ENCODE assay signal across 8 cellular contexts in genomic region chr10:27152687-27153086, GRCh38. TPM values are rescaled to one million over a fixed set of nuclear protein-coding genes. Genes with fewer than 3 reads are reported as not detected.
DNase-seq lines count a peak whose midpoint lies in the region; ATAC-seq, FAIRE-seq and TF ChIP-seq lines count a peak whose summit lies in the region.

No MANE protein-coding gene starts in this region.

- peaks cover 90% of the 10 kb centered on the region for H3K79me2 ChIP-seq in SU-DHL-6 (ENCODE audit: insufficient read depth, low read length)

- no peak for TF ChIP-seq EP300 in sigmoid colon (IDR thresholded peaks at IDR 0.05)

- no peaks in the 10 kb centered on the region for H3K9me2 ChIP-seq in SU-DHL-6 (replicated peaks; ENCODE audit: insufficient read depth, low read length)

- no peak overlapping the region for H2AFZ ChIP-seq in SU-DHL-6 (ENCODE audit: low read depth, low read length, severe bottlenecking)

- H4K20me1 ChIP-seq in SU-DHL-6 (ENCODE audit: low read depth, low read length), result peaks cover 38% of the 10 kb centered on the region

- H3K4me2 ChIP-seq in SU-DHL-6 (ENCODE audit: low read depth, low read length, poor library complexity, severe bottlenecking), result peak overlapping the region; percentile 92

- no peak for TF ChIP-seq POLR2A in sigmoid colon (IDR thresholded peaks at IDR 0.05)

- DNase-seq in fibroblast of mammary gland (ENCODE audit: low read depth), result no peak
- DNase-seq in sigmoid colon, result no peak
- DNase-seq in small intestine, result no peak
- no peak for DNase-seq in inferior parietal cortex (ENCODE audit: extremely low spot score)
- DNase-seq in posterior cingulate gyrus, result no peak

- H3K36me3 ChIP-seq in SU-DHL-6 (ENCODE audit: low read length) (peaks cover 10% of the 10 kb centered on the region), sigmoid colon (peaks cover 0 to 12% (median 6%) of the 10 kb centered on the region in 4 donors), small intestine (ENCODE audit: control insufficient read depth in 2 of 2, insufficient read depth in 2 of 2, low read length in 2 of 2) (peaks cover 2 to 6% of the 10 kb centered on the region in 2 donors)

- TF ChIP-seq CTCF in GM12875 (IDR thresholded peaks at IDR 0.05; ENCODE audit: borderline replicate concordance, insufficient read depth, low read depth, low read length), result no peak
- TF ChIP-seq CTCF in SU-DHL-6 (IDR thresholded peaks at IDR 0.05; ENCODE audit: insufficient read depth, low read length, poor library complexity, severe bottlenecking), result no peak
- TF ChIP-seq CTCF in fibroblast of mammary gland (conservative IDR thresholded peaks at IDR 0.05; ENCODE audit: control insufficient read depth, insufficient read depth, low read depth, low read length), result no peak
- no peak for TF ChIP-seq CTCF in sigmoid colon (IDR thresholded peaks at IDR 0.05)

- no peak for ATAC-seq in HG03159 (IDR thresholded peaks at IDR 0.05; ENCODE audit: unreplicated experiment)

- no peak for FAIRE-seq in small intestine (lab: Jason Lieb, UNC)

- H3K4me3 ChIP-seq in GM12875 (ENCODE audit: low read depth, low read length) (peak overlapping the region; percentile 75), SU-DHL-6 (ENCODE audit: insufficient read depth, low read length, poor library complexity, severe bottlenecking) (peak overlapping the region; percentile 84), fibroblast of mammary gland (ENCODE audit: control insufficient read depth, low read depth, low read length) (peak overlapping the region; percentile 100), sigmoid colon (peak overlapping the region in 3 of 4 donors; percentile 69 to 90 (median 89)), small intestine (ENCODE audit: low read depth in 1 of 2, low read length in 2 of 2) (peak overlapping the region in 1 of 2 donors; percentile 67)

- H3F3A ChIP-seq in SU-DHL-6 (ENCODE audit: insufficient read depth), result peaks cover 11% of the 10 kb centered on the region

- H3K9me3 ChIP-seq in SU-DHL-6 (ENCODE audit: insufficient read depth, low read length), result no peaks in the 10 kb centered on the region
- H3K9me3 ChIP-seq in sigmoid colon, result no peaks in the 10 kb centered on the region
- H3K9me3 ChIP-seq in small intestine (ENCODE audit: control insufficient read depth, low read depth), result no peaks in the 10 kb centered on the region

- intact Hi-C loops in sigmoid colon (cut with DNase I), result no loop called here
- intact Hi-C loops in posterior cingulate gyrus (cut with DNase I), result loop anchor here (5.0 kb wide), 2 partner anchors 50 to 290 kb away; partner anchors contain the start of genes ABI1 and ANKRD26

- no peaks in the 10 kb centered on the region for H3K27me3 ChIP-seq in SU-DHL-6 (ENCODE audit: low read length)
- H3K27me3 ChIP-seq in sigmoid colon, result no peaks in the 10 kb centered on the region
- no peaks in the 10 kb centered on the region for H3K27me3 ChIP-seq in small intestine (ENCODE audit: control insufficient read depth in 2 of 2, insufficient read depth in 2 of 2, low read length in 2 of 2)

- peaks cover 0 to 42% (median 24%) of the 10 kb centered on the region in 4 donors for H3K4me1 ChIP-seq in sigmoid colon
- H3K4me1 ChIP-seq in small intestine (ENCODE audit: control insufficient read depth in 2 of 2, insufficient read depth in 1 of 2, low read depth in 1 of 2, low read length in 1 of 2), result peaks cover 0 to 5% of the 10 kb centered on the region in 2 donors

- H3K9ac ChIP-seq in SU-DHL-6 (ENCODE audit: low read length), result peak overlapping the region; percentile 96

- no peak overlapping the region for H3K27ac ChIP-seq in SU-DHL-6 (ENCODE audit: low read depth, low read length)
- no peak overlapping the region for H3K27ac ChIP-seq in sigmoid colon
- H3K27ac ChIP-seq in small intestine (ENCODE audit: low read depth in 1 of 2, low read length in 1 of 2), result no peak overlapping the region

RNA-seq across cellular contexts. Expression of gene YME1L1, which starts 1.5 kb away (rescaled TPM):
- 10 to 100 TPM; 50.7 to 76.0 (median 64.0) TPM for total RNA-seq in sigmoid colon
- polyA plus RNA-seq in sigmoid colon, result 10 to 100 TPM; 45.0 to 54.5 (median 52.2) TPM
- 10 to 100 TPM; 28.6 to 50.5 (median 32.7) TPM for polyA plus RNA-seq in small intestine

RNA-seq across cellular contexts. Expression of gene MASTL, which starts 2.5 kb away (rescaled TPM):
- total RNA-seq in sigmoid colon, result 1 to 10 TPM; 4.7 to 5.4 (median 5.0) TPM
- 1 to 10 TPM; 1.8 to 6.6 (median 4.6) TPM for polyA plus RNA-seq in sigmoid colon
- 1 to 10 TPM; 2.5 to 5.6 (median 3.2) TPM for polyA plus RNA-seq in small intestine

RNA-seq across cellular contexts. Expression of gene ANKRD26, which starts 52.4 kb away (rescaled TPM):
- 10 to 100 TPM in 2 of 4 donors, 1 to 10 TPM in 2; 8.6 to 20.5 (median 11.9) TPM for total RNA-seq in sigmoid colon
- polyA plus RNA-seq in sigmoid colon (1 to 10 TPM; 2.1 to 6.2 (median 3.6) TPM), small intestine (1 to 10 TPM; 1.9 to 3.1 (median 2.1) TPM)
